Comparison of ENCODE assay signal across 1 cellular context in genomic region chr16:83969771-83970429, GRCh38.
TF ChIP-seq lines count a peak whose summit lies in the region.

No MANE protein-coding gene starts in this region.

TF ChIP-seq in neural cell, 6 proteins besides CTCF, POLR2A, EP300 and RAD21 (continued from another document):
- TF ChIP-seq REST (IDR thresholded peaks at IDR 0.05; ENCODE audit: borderline replicate concordance) (no peak), TAF1 (IDR thresholded peaks at IDR 0.05; ENCODE audit: low read depth) (no peak), EZH2 (IDR thresholded peaks at IDR 0.05; ENCODE audit: borderline replicate concordance, insufficient read depth, low read length, poor library complexity, severe bottlenecking) (no peak), SMC3 (conservative IDR thresholded peaks at IDR 0.05; ENCODE audit: poor library complexity) (no peak)
